In genomic region chr14:53011053-53011462, GRCh38 we compare ENCODE assay signal across 9 cellular contexts.
DNase-seq lines count a peak whose midpoint lies in the region; ATAC-seq and TF ChIP-seq lines count a peak whose summit lies in the region.
"Had no signal": no experiment of that assay in that cellular context is flagged by ENCODE, and none has a peak within 500 bp of the region (broad histone marks: within the 10 kb centered on the region; RNA-seq: fewer than 3 reads in every experiment).

No MANE protein-coding gene starts in this region.

- ATAC-seq in HG03460 (IDR thresholded peaks at IDR 0.05; ENCODE audit: unreplicated experiment): no peak
- no peak for ATAC-seq in GM18907 (IDR thresholded peaks at IDR 0.05; ENCODE audit: unreplicated experiment)
- no peak for ATAC-seq in GM18868 (IDR thresholded peaks at IDR 0.05; ENCODE audit: unreplicated experiment)
- ATAC-seq in HG03432 (IDR thresholded peaks at IDR 0.05; ENCODE audit: unreplicated experiment): no peak

- H3K4me3 ChIP-seq in WI38 (ENCODE audit: low read depth, low read length) (peak overlapping the region; percentile 28), cardiac muscle cell (no peak overlapping the region)

- intact Hi-C loops in posterior cingulate gyrus (cut with DNase I): no loop called here

- peak; percentile 99 for DNase-seq in EH (ENCODE audit: low read depth)
- DNase-seq in cardiac muscle cell (ENCODE audit: low read depth in 1 of 2, low spot score in 1 of 2): peak; percentile 30 to 99
- peak; percentile 21 to 92 (median 48) for DNase-seq in posterior cingulate gyrus
- DNase-seq: activated naive CD4-positive, alpha-beta T cell treated with anti-CD3 and anti-CD28 coated beads, Interleukin-2, amount 50 U/mL, for 16 hours had no signal

- no peaks in the 10 kb centered on the region for H3K9me3 ChIP-seq in cardiac muscle cell (ENCODE audit: low read depth)

- H3K4me1 ChIP-seq in cardiac muscle cell (ENCODE audit: low read depth): peaks cover 4% of the 10 kb centered on the region

- TF ChIP-seq CTCF in WI38 (IDR thresholded peaks at IDR 0.05; ENCODE audit: low read depth, low read length): no peak
- peak; percentile 5 for TF ChIP-seq CTCF in cardiac muscle cell (IDR thresholded peaks at IDR 0.05; ENCODE audit: low read depth, low read length)

- no peaks in the 10 kb centered on the region for H3K27me3 ChIP-seq in cardiac muscle cell

- no peak overlapping the region for H3K27ac ChIP-seq in cardiac muscle cell

- no peaks in the 10 kb centered on the region for H3K36me3 ChIP-seq in cardiac muscle cell

Comparison
In these comparisons a context has a peak if more than half of its experiments do, and no peak if none do; other contexts are left out.
1. DNase-seq: peak in every context shown above with its lines; median percentile 99 in EH; 64 in cardiac muscle cell; 48 in posterior cingulate gyrus.